Comparison of ENCODE assay signal across 8 cellular contexts in genomic region chr1:90717665-90718410, GRCh38. TPM values are rescaled to one million over a fixed set of nuclear protein-coding genes. Genes with fewer than 3 reads are reported as not detected.
DNase-seq lines count a peak whose midpoint lies in the region; ATAC-seq lines count a peak whose summit lies in the region.

No MANE protein-coding gene starts in this region.

- peaks cover 17% of the 10 kb centered on the region for H3K36me3 Mint-ChIP-seq in stimulated activated naive CD8-positive, alpha-beta T cell treated with anti-CD3 and anti-CD28 coated beads, Interleukin-15, Interleukin-2, amounts not matched to agents 100 ng/mL and 50 ng/mL, for 24 hours (ENCODE audit: low read depth)
- no peaks in the 10 kb centered on the region for H3K36me3 Mint-ChIP-seq in activated T-helper 1 cell treated with anti-CD3 and anti-CD28 coated beads, Interleukin-12 subunit alpha, Interleukin-12 subunit beta, Interleukin-2, Interleukin-4 antibody, amounts not matched to agents 30 ng/mL and 10 ng/mL and 1 ng/mL, durations not matched to agents 14 hours and 24 hours and 36 hours (ENCODE audit: low read depth)

- peak overlapping the region; percentile 63 for H3K27ac Mint-ChIP-seq in stimulated activated naive CD8-positive, alpha-beta T cell treated with anti-CD3 and anti-CD28 coated beads, Interleukin-15, Interleukin-2, amounts not matched to agents 100 ng/mL and 50 ng/mL, for 24 hours
- peak overlapping the region; percentile 81 for H3K27ac Mint-ChIP-seq in activated T-helper 1 cell treated with anti-CD3 and anti-CD28 coated beads, Interleukin-12 subunit alpha, Interleukin-12 subunit beta, Interleukin-2, Interleukin-4 antibody, amounts not matched to agents 30 ng/mL and 10 ng/mL and 1 ng/mL, durations not matched to agents 14 hours and 24 hours and 36 hours

- peaks cover 7% of the 10 kb centered on the region for H3K9me3 Mint-ChIP-seq in stimulated activated naive CD8-positive, alpha-beta T cell treated with anti-CD3 and anti-CD28 coated beads, Interleukin-15, Interleukin-2, amounts not matched to agents 100 ng/mL and 50 ng/mL, for 24 hours
- H3K9me3 Mint-ChIP-seq in activated T-helper 1 cell treated with anti-CD3 and anti-CD28 coated beads, Interleukin-12 subunit alpha, Interleukin-12 subunit beta, Interleukin-2, Interleukin-4 antibody, amounts not matched to agents 30 ng/mL and 10 ng/mL and 1 ng/mL, durations not matched to agents 14 hours and 24 hours and 36 hours, result peaks cover 8% of the 10 kb centered on the region

- H3K27ac ChIP-seq in thymus (ENCODE audit: low read depth), result no peak overlapping the region

- ATAC-seq in stimulated activated naive CD8-positive, alpha-beta T cell treated with anti-CD3 and anti-CD28 coated beads, Interleukin-15, Interleukin-2, amounts not matched to agents 100 U/mL and 50 U/mL, for 24 hours, result no peak
- no peak for ATAC-seq in GM18520 (IDR thresholded peaks at IDR 0.05; ENCODE audit: unreplicated experiment)

- no peaks in the 10 kb centered on the region for H3K36me3 ChIP-seq in thymus (ENCODE audit: control insufficient read depth, insufficient read depth)

- intact Hi-C loops in activated T-helper 1 cell treated with anti-CD3 and anti-CD28 coated beads, Interleukin-12 subunit alpha, Interleukin-12 subunit beta, Interleukin-2, Interleukin-4 antibody, amounts not matched to agents 30 ng/mL and 10 ng/mL and 1 ng/mL, durations not matched to agents 14 hours and 24 hours and 36 hours (cut with micrococcal nuclease), result no loop called here

- peak overlapping the region; percentile 40 for H3K4me3 ChIP-seq in thymus (ENCODE audit: low read length)

- WGBS in thymus, result 2% methylated on average over 94 of the region's 94 CpGs

- peaks cover 4% of the 10 kb centered on the region for H3K4me1 ChIP-seq in thymus (ENCODE audit: control insufficient read depth, insufficient read depth, low read length)

- H3K27me3 Mint-ChIP-seq in stimulated activated naive CD8-positive, alpha-beta T cell treated with anti-CD3 and anti-CD28 coated beads, Interleukin-15, Interleukin-2, amounts not matched to agents 100 ng/mL and 50 ng/mL, for 24 hours, result peaks cover 90% of the 10 kb centered on the region
- peaks cover 84% of the 10 kb centered on the region for H3K27me3 Mint-ChIP-seq in activated T-helper 1 cell treated with anti-CD3 and anti-CD28 coated beads, Interleukin-12 subunit alpha, Interleukin-12 subunit beta, Interleukin-2, Interleukin-4 antibody, amounts not matched to agents 30 ng/mL and 10 ng/mL and 1 ng/mL, durations not matched to agents 14 hours and 24 hours and 36 hours (ENCODE audit: insufficient read depth)

- peaks cover 82% of the 10 kb centered on the region for H3K27me3 ChIP-seq in thymus (ENCODE audit: control insufficient read depth, insufficient read depth)

- H3K4me3 Mint-ChIP-seq in stimulated activated naive CD8-positive, alpha-beta T cell treated with anti-CD3 and anti-CD28 coated beads, Interleukin-15, Interleukin-2, amounts not matched to agents 100 ng/mL and 50 ng/mL, for 24 hours, result peak overlapping the region; percentile 74
- peak overlapping the region; percentile 19 for H3K4me3 Mint-ChIP-seq in activated T-helper 1 cell treated with anti-CD3 and anti-CD28 coated beads, Interleukin-12 subunit alpha, Interleukin-12 subunit beta, Interleukin-2, Interleukin-4 antibody, amounts not matched to agents 30 ng/mL and 10 ng/mL and 1 ng/mL, durations not matched to agents 14 hours and 24 hours and 36 hours

- H3K4me1 Mint-ChIP-seq in stimulated activated naive CD8-positive, alpha-beta T cell treated with anti-CD3 and anti-CD28 coated beads, Interleukin-15, Interleukin-2, amounts not matched to agents 100 ng/mL and 50 ng/mL, for 24 hours (ENCODE audit: low read depth), result peaks cover 40% of the 10 kb centered on the region
- peaks cover 4% of the 10 kb centered on the region for H3K4me1 Mint-ChIP-seq in activated T-helper 1 cell treated with anti-CD3 and anti-CD28 coated beads, Interleukin-12 subunit alpha, Interleukin-12 subunit beta, Interleukin-2, Interleukin-4 antibody, amounts not matched to agents 30 ng/mL and 10 ng/mL and 1 ng/mL, durations not matched to agents 14 hours and 24 hours and 36 hours (ENCODE audit: low read depth)

- no peak for DNase-seq in stimulated activated naive CD8-positive, alpha-beta T cell treated with anti-CD3 and anti-CD28 coated beads, Interleukin-15, Interleukin-2, amounts not matched to agents 100 U/mL and 50 U/mL, for 24 hours
- no peak for DNase-seq in activated T-helper 1 cell treated with anti-CD3 and anti-CD28 coated beads, Interleukin-12 subunit alpha, Interleukin-12 subunit beta, Interleukin-2, Interleukin-4 antibody, amounts not matched to agents 30 ng/mL and 10 ng/mL and 1 ng/mL, durations not matched to agents 14 hours and 24 hours and 36 hours (ENCODE audit: low spot score)
- peak; percentile 24 for DNase-seq in iris pigment epithelial cell (ENCODE audit: low read depth)
- no peak for DNase-seq in occipital lobe (lab: John Stamatoyannopoulos, UW)
- DNase-seq in NCI-H146 treated with DMSO at 0.1 percent for 48 hours (lab: John Stamatoyannopoulos, UW; ENCODE audit: unreplicated experiment), result no peak

- peaks cover 4% of the 10 kb centered on the region for H3K9me3 ChIP-seq in thymus (ENCODE audit: control insufficient read depth)

RNA-seq across cellular contexts. Expression of gene BARHL2, which starts 0.7 kb away (rescaled TPM):
- total RNA-seq in activated T-helper 1 cell treated with anti-CD3 and anti-CD28 coated beads, Interleukin-12 subunit alpha, Interleukin-12 subunit beta, Interleukin-2, Interleukin-4 antibody, amounts not matched to agents 30 ng/mL and 10 ng/mL and 1 ng/mL, durations not matched to agents 14 hours and 24 hours and 36 hours, result not detected in 2 replicates
- not detected for polyA plus RNA-seq in thymus
- total RNA-seq in occipital lobe, result not detected
